ENCODE assay signal across 29 cellular contexts in genomic region chr2:32938934-32939333, GRCh38.
"Had no signal": no experiment of that assay in that cellular context is flagged by ENCODE, and none has a peak within 500 bp of the region (broad histone marks: within the 10 kb centered on the region; RNA-seq: fewer than 3 reads in every experiment).

No MANE protein-coding gene starts in this region.

- ATAC-seq: activated T-cell treated with anti-CD3 and anti-CD28 coated beads, Interleukin-2, amount 50 U/mL, for 4 hours; effector memory CD8-positive, alpha-beta T cell; esophagus mucosa; left colon; lower lobe of right lung; natural killer cell; pancreas; psoas muscle had no signal

- H3K4me1 Mint-ChIP-seq: activated naive CD8-positive, alpha-beta T cell treated with anti-CD3 and anti-CD28 coated beads, Interleukin-2, amount 10 ng/mL, durations not matched to agents 7 days and 5 days; central memory CD8-positive, alpha-beta T cell; natural killer cell had no signal

- H3K27ac Mint-ChIP-seq: activated naive CD4-positive, alpha-beta T cell treated with anti-CD3 and anti-CD28 coated beads for 36 hours; activated naive CD8-positive, alpha-beta T cell treated with anti-CD3 and anti-CD28 coated beads, Interleukin-2, amount 10 ng/mL, durations not matched to agents 7 days and 5 days; effector memory CD8-positive, alpha-beta T cell; natural killer cell; stimulated activated naive CD8-positive, alpha-beta T cell treated with anti-CD3 and anti-CD28 coated beads, Interleukin-15, Interleukin-2, amounts not matched to agents 100 ng/mL and 50 ng/mL, for 24 hours; T-helper 1 cell treated with Interleukin-12 subunit alpha and Interleukin-12 subunit beta and Interleukin-4 antibody, amounts not matched to agents 30 μg/mL and 1 μg/mL, for 36 hours had no signal

- H3K27ac ChIP-seq: breast epithelium, dorsolateral prefrontal cortex, lower lobe of right lung, pancreas, psoas muscle, right atrium auricular region, tibial artery had no signal

- H3K4me1 ChIP-seq: breast epithelium, lower lobe of right lung, pancreas, psoas muscle, right atrium auricular region, tibial artery had no signal

- H3K4me3 Mint-ChIP-seq: activated naive CD4-positive, alpha-beta T cell treated with anti-CD3 and anti-CD28 coated beads for 36 hours; activated naive CD8-positive, alpha-beta T cell treated with anti-CD3 and anti-CD28 coated beads, Interleukin-2, amount 10 ng/mL, durations not matched to agents 7 days and 5 days; activated T-cell treated with anti-CD3 and anti-CD28 coated beads, Interleukin-2, amount 50 U/mL, for 4 hours; central memory CD8-positive, alpha-beta T cell; effector memory CD8-positive, alpha-beta T cell; natural killer cell; stimulated activated naive CD8-positive, alpha-beta T cell treated with anti-CD3 and anti-CD28 coated beads, Interleukin-15, Interleukin-2, amounts not matched to agents 100 ng/mL and 50 ng/mL, for 24 hours; T-helper 1 cell treated with Interleukin-12 subunit alpha and Interleukin-12 subunit beta and Interleukin-4 antibody, amounts not matched to agents 30 μg/mL and 1 μg/mL, for 36 hours had no signal

- H3K9me3 Mint-ChIP-seq: activated naive CD4-positive, alpha-beta T cell treated with anti-CD3 and anti-CD28 coated beads for 36 hours; activated naive CD8-positive, alpha-beta T cell treated with anti-CD3 and anti-CD28 coated beads, Interleukin-2, amount 10 ng/mL, durations not matched to agents 7 days and 5 days; activated T-cell treated with anti-CD3 and anti-CD28 coated beads, Interleukin-2, amount 50 U/mL, for 4 hours; central memory CD8-positive, alpha-beta T cell; effector memory CD8-positive, alpha-beta T cell; natural killer cell; stimulated activated naive CD8-positive, alpha-beta T cell treated with anti-CD3 and anti-CD28 coated beads, Interleukin-15, Interleukin-2, amounts not matched to agents 100 ng/mL and 50 ng/mL, for 24 hours; T-helper 1 cell treated with Interleukin-12 subunit alpha and Interleukin-12 subunit beta and Interleukin-4 antibody, amounts not matched to agents 30 μg/mL and 1 μg/mL, for 36 hours had no signal

- H3K9me3 ChIP-seq: breast epithelium, lower lobe of right lung, pancreas, psoas muscle, right atrium auricular region, tibial artery had no signal

- H3K27me3 ChIP-seq: breast epithelium, pancreas, right atrium auricular region had no signal

- H3K36me3 ChIP-seq: breast epithelium, lower lobe of right lung, pancreas, right atrium auricular region, tibial artery had no signal

- H3K4me3 ChIP-seq: breast epithelium, dorsolateral prefrontal cortex, lower lobe of right lung, pancreas, psoas muscle, right atrium auricular region, tibial artery had no signal

- H3K36me3 Mint-ChIP-seq: activated naive CD8-positive, alpha-beta T cell treated with anti-CD3 and anti-CD28 coated beads, Interleukin-2, amount 10 ng/mL, durations not matched to agents 7 days and 5 days; natural killer cell had no signal

- DNase-seq: activated CD4-positive, alpha-beta T cell treated with anti-CD3 and anti-CD28 coated beads for 4 hours; activated CD4-positive, alpha-beta T cell treated with anti-CD3 and anti-CD28 coated beads, Interleukin-2, amount 50 U/mL, for 48 hours; activated CD4-positive, CD25-positive, alpha-beta regulatory T cell; activated CD8-positive, alpha-beta memory T cell treated with anti-CD3 and anti-CD28 coated beads, Interleukin-2, amount 50 U/mL, for 48 hours; activated effector memory CD4-positive, alpha-beta T cell treated with Interleukin-2 at 50 U/mL for 16 hours; activated naive CD4-positive, alpha-beta T cell treated with anti-CD3 and anti-CD28 coated beads for 36 hours; activated naive CD8-positive, alpha-beta T cell treated with anti-CD3 and anti-CD28 coated beads, Interleukin-2, amount 10 ng/mL, durations not matched to agents 7 days and 5 days; activated T-cell treated with anti-CD3 and anti-CD28 coated beads, Interleukin-2, amount 50 U/mL, for 4 hours; amniotic stem cell; dorsolateral prefrontal cortex; effector memory CD8-positive, alpha-beta T cell; foreskin melanocyte; hypothalamus; left colon; lower lobe of right lung; natural killer cell; pancreas; psoas muscle; stimulated activated CD4-positive, alpha-beta T cell treated with anti-CD3 and anti-CD28 coated beads, Interleukin-12 subunit alpha, Interleukin-12 subunit beta, amount 100 ng/mL, for 4 hours; stimulated activated CD4-positive, alpha-beta T cell treated with anti-CD3 and anti-CD28 coated beads, Interleukin-4, amount 100 ng/mL, for 4 hours; substantia nigra; T1000; tibial artery had no signal
